Comparison of ENCODE assay signal across 8 cellular contexts in genomic region chr6:6661684-6662083, GRCh38.
DNase-seq lines count a peak whose midpoint lies in the region; ATAC-seq and TF ChIP-seq lines count a peak whose summit lies in the region.

No MANE protein-coding gene starts in this region.

- CTCF ChIA-PET in mammary epithelial cell (lab: Charles Lee; ENCODE audit: low non-redundant PET): no interaction called here

- no peaks in the 10 kb centered on the region for H3K27me3 ChIP-seq in mammary epithelial cell (ENCODE audit: insufficient read depth, low read length)

- WGBS in mammary epithelial cell (ENCODE audit: low coverage, missing lambda C conversion rate): 2% methylated on average over 3 of the region's 3 CpGs

- H3K36me3 ChIP-seq in mammary epithelial cell (ENCODE audit: insufficient read depth, low read length): no peaks in the 10 kb centered on the region

- no peak for ATAC-seq in HG02571 (IDR thresholded peaks at IDR 0.05; ENCODE audit: unreplicated experiment)

- TF ChIP-seq CTCF in mammary epithelial cell (conservative IDR thresholded peaks at IDR 0.05 in 1 of 2, IDR thresholded peaks at IDR 0.05 in 1 of 2; ENCODE audit: extremely low read depth in 1 of 2, insufficient read depth in 1 of 2, low read depth in 1 of 2, low read length in 2 of 2): no peak

- no peaks in the 10 kb centered on the region for H3K27me3 Mint-ChIP-seq in activated T-helper 1 cell treated with anti-CD3 and anti-CD28 coated beads, Interleukin-12 subunit alpha, Interleukin-12 subunit beta, Interleukin-2, Interleukin-4 antibody, amounts not matched to agents 30 ng/mL and 10 ng/mL and 1 ng/mL, durations not matched to agents 14 hours and 24 hours and 36 hours (ENCODE audit: insufficient read depth)

- intact Hi-C loops in mammary epithelial cell (cut with micrococcal nuclease): no loop called here
- intact Hi-C loops in activated T-helper 1 cell treated with anti-CD3 and anti-CD28 coated beads, Interleukin-12 subunit alpha, Interleukin-12 subunit beta, Interleukin-2, Interleukin-4 antibody, amounts not matched to agents 30 ng/mL and 10 ng/mL and 1 ng/mL, durations not matched to agents 14 hours and 24 hours and 36 hours (cut with micrococcal nuclease): no loop called here

- H3K4me2 ChIP-seq in mammary epithelial cell (ENCODE audit: insufficient read depth, low read depth, low read length): no peak overlapping the region

- dilution Hi-C loops in mammary epithelial cell (cut with HindIII; ENCODE audit: low sequenced_read_pairs): no loop called here

- H3K9me3 ChIP-seq in mammary epithelial cell (replicated peaks; ENCODE audit: insufficient read depth, low read length): no peaks in the 10 kb centered on the region

- H3K4me3 Mint-ChIP-seq in activated T-helper 1 cell treated with anti-CD3 and anti-CD28 coated beads, Interleukin-12 subunit alpha, Interleukin-12 subunit beta, Interleukin-2, Interleukin-4 antibody, amounts not matched to agents 30 ng/mL and 10 ng/mL and 1 ng/mL, durations not matched to agents 14 hours and 24 hours and 36 hours: no peak overlapping the region

- H3K27ac ChIP-seq in mammary epithelial cell (ENCODE audit: insufficient read depth, low read depth, low read length): no peak overlapping the region

- H3K9me3 Mint-ChIP-seq in activated T-helper 1 cell treated with anti-CD3 and anti-CD28 coated beads, Interleukin-12 subunit alpha, Interleukin-12 subunit beta, Interleukin-2, Interleukin-4 antibody, amounts not matched to agents 30 ng/mL and 10 ng/mL and 1 ng/mL, durations not matched to agents 14 hours and 24 hours and 36 hours: no peaks in the 10 kb centered on the region

- peaks cover 64% of the 10 kb centered on the region for H3K4me1 Mint-ChIP-seq in activated T-helper 1 cell treated with anti-CD3 and anti-CD28 coated beads, Interleukin-12 subunit alpha, Interleukin-12 subunit beta, Interleukin-2, Interleukin-4 antibody, amounts not matched to agents 30 ng/mL and 10 ng/mL and 1 ng/mL, durations not matched to agents 14 hours and 24 hours and 36 hours (ENCODE audit: low read depth)

- peaks cover 6% of the 10 kb centered on the region for H3K36me3 Mint-ChIP-seq in activated T-helper 1 cell treated with anti-CD3 and anti-CD28 coated beads, Interleukin-12 subunit alpha, Interleukin-12 subunit beta, Interleukin-2, Interleukin-4 antibody, amounts not matched to agents 30 ng/mL and 10 ng/mL and 1 ng/mL, durations not matched to agents 14 hours and 24 hours and 36 hours (ENCODE audit: low read depth)

- H3K9ac ChIP-seq in mammary epithelial cell (ENCODE audit: insufficient read depth, low read length): no peak overlapping the region

- no peak overlapping the region for H3K4me3 ChIP-seq in mammary epithelial cell (replicated peaks in 1 of 3; ENCODE audit: insufficient read depth in 1 of 3, low read depth in 2 of 3, low read length in 3 of 3)

- H3K79me2 ChIP-seq in mammary epithelial cell (ENCODE audit: insufficient read depth, low read length): no peaks in the 10 kb centered on the region

- no peaks in the 10 kb centered on the region for H3K4me1 ChIP-seq in mammary epithelial cell (ENCODE audit: insufficient read depth, low read length)

- in situ Hi-C loops in mammary epithelial cell (cut with MboI; ENCODE audit: low sequenced_read_pairs in 2 of 2): no loop called here

- no TSS peak for BruUV-seq in mammary epithelial cell (replicated peaks; lab: Mats Ljungman, UMichigan)

- H4K20me1 ChIP-seq in mammary epithelial cell (ENCODE audit: insufficient read depth, low read length): no peaks in the 10 kb centered on the region

- H2AFZ ChIP-seq in mammary epithelial cell (ENCODE audit: low read depth, low read length): no peak overlapping the region

- DNase-seq in DMS 273 (lab: John Stamatoyannopoulos, UW; ENCODE audit: unreplicated experiment) (peak; percentile 97), NCI-H2081 treated with DMSO at 0.1 percent for 48 hours (lab: John Stamatoyannopoulos, UW) (peak; percentile 76), mammary epithelial cell (peak; percentile 61), medulla oblongata (ENCODE audit: extremely low spot score) (peak; percentile 83), 8988T (no peak), HCEC 1CT (no peak)
- DNase-seq in activated T-helper 1 cell treated with anti-CD3 and anti-CD28 coated beads, Interleukin-12 subunit alpha, Interleukin-12 subunit beta, Interleukin-2, Interleukin-4 antibody, amounts not matched to agents 30 ng/mL and 10 ng/mL and 1 ng/mL, durations not matched to agents 14 hours and 24 hours and 36 hours (ENCODE audit: low spot score): no peak

- H3K27ac Mint-ChIP-seq in activated T-helper 1 cell treated with anti-CD3 and anti-CD28 coated beads, Interleukin-12 subunit alpha, Interleukin-12 subunit beta, Interleukin-2, Interleukin-4 antibody, amounts not matched to agents 30 ng/mL and 10 ng/mL and 1 ng/mL, durations not matched to agents 14 hours and 24 hours and 36 hours: no peak overlapping the region

Comparison
In these comparisons a context has a peak if more than half of its experiments do, and no peak if none do; other contexts are left out.
1. DNase-seq: peak in DMS 273 (single experiment), NCI-H2081 treated with DMSO at 0.1 percent for 48 hours (single experiment), mammary epithelial cell (single experiment) and medulla oblongata (single experiment); none in activated T-helper 1 cell treated with anti-CD3 and anti-CD28 coated beads, Interleukin-12 subunit alpha, Interleukin-12 subunit beta, Interleukin-2, Interleukin-4 antibody, amounts not matched to agents 30 ng/mL and 10 ng/mL and 1 ng/mL, durations not matched to agents 14 hours and 24 hours and 36 hours (single experiment), 8988T (single experiment) and HCEC 1CT (single experiment).